ENCODE assay signal across 1 cellular context in the genomic region with DNA sequence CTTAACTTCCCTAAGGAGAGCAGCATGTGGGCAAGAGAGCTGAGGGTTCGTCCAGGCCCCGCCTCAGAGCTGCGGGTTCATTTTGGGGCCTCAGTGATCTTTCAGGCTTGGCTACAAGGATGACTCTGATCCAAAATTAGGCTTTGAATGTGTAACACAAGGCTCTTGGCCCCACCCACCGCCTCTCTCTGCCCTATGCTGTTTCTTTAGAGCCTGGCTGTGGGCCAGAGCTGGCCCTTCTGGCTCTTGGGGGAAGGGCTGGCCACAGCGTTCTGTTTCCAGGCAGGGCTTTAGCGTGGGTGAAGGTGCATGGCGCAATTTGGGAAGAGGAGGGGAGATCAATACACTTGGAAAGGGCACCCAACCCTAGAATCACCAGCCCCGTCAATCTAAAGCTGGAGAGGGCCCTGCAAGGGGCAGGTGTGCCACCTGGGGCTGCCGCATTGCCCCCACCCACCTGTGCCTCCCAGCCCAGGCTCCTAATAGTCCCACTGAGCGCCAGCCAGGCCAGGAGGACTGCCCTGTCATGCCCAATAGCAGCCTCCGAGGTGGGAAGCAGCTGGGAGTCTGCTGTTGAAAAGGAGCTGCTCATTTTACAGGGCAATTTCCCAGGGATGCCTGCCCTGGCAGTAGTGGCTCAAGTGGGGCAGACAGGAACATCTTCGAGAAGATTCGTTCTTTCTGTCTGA.
TF ChIP-seq lines count a peak whose summit lies in the region.

No MANE protein-coding gene starts in this region.

TF ChIP-seq in HEK293, 187 proteins besides CTCF, POLR2A, EP300 and RAD21 (continued from another document and continues in another):
- TF ChIP-seq, protein P1, sequence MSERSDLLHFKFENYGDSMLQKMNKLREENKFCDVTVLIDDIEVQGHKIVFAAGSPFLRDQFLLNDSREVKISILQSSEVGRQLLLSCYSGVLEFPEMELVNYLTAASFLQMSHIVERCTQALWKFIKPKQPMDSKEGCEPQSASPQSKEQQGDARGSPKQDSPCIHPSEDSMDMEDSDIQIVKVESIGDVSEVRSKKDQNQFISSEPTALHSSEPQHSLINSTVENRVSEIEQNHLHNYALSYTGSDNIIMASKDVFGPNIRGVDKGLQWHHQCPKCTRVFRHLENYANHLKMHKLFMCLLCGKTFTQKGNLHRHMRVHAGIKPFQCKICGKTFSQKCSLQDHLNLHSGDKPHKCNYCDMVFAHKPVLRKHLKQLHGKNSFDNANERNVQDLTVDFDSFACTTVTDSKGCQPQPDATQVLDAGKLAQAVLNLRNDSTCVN (tag by site-specific recombination; optimal IDR thresholded peaks at IDR 0.05), result no peak
- TF ChIP-seq, protein P2, sequence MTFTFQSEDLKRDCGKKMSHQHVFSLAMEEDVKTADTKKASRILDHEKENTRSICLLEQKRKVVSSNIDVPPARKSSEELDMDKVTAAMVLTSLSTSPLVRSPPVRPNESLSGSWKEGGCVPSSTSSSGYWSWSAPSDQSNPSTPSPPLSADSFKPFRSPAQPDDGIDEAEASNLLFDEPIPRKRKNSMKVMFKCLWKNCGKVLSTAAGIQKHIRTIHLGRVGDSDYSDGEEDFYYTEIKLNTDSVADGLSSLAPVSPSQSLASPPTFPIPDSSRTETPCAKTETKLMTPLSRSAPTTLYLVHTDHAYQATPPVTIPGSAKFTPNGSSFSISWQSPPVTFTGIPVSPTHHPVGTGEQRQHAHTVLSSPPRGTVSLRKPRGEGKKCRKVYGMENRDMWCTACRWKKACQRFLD (tag by site-specific recombination; IDR thresholded peaks at IDR 0.05), result no peak
- no peak for TF ChIP-seq ZNF521 (tag by site-specific recombination; IDR thresholded peaks at IDR 0.05)
- TF ChIP-seq, protein P3, sequence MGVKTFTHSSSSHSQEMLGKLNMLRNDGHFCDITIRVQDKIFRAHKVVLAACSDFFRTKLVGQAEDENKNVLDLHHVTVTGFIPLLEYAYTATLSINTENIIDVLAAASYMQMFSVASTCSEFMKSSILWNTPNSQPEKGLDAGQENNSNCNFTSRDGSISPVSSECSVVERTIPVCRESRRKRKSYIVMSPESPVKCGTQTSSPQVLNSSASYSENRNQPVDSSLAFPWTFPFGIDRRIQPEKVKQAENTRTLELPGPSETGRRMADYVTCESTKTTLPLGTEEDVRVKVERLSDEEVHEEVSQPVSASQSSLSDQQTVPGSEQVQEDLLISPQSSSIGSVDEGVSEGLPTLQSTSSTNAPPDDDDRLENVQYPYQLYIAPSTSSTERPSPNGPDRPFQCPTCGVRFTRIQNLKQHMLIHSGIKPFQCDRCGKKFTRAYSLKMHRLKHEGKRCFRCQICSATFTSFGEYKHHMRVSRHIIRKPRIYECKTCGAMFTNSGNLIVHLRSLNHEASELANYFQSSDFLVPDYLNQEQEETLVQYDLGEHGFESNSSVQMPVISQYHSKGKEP (tag by site-specific recombination; IDR thresholded peaks at IDR 0.05), result 0 out of 2 replicates have a peak, but pooled peaks have one; percentile 25
- TF ChIP-seq, protein P4, sequence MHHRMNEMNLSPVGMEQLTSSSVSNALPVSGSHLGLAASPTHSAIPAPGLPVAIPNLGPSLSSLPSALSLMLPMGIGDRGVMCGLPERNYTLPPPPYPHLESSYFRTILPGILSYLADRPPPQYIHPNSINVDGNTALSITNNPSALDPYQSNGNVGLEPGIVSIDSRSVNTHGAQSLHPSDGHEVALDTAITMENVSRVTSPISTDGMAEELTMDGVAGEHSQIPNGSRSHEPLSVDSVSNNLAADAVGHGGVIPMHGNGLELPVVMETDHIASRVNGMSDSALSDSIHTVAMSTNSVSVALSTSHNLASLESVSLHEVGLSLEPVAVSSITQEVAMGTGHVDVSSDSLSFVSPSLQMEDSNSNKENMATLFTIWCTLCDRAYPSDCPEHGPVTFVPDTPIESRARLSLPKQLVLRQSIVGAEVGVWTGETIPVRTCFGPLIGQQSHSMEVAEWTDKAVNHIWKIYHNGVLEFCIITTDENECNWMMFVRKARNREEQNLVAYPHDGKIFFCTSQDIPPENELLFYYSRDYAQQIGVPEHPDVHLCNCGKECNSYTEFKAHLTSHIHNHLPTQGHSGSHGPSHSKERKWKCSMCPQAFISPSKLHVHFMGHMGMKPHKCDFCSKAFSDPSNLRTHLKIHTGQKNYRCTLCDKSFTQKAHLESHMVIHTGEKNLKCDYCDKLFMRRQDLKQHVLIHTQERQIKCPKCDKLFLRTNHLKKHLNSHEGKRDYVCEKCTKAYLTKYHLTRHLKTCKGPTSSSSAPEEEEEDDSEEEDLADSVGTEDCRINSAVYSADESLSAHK (tag by site-specific recombination; IDR thresholded peaks at IDR 0.05), result no peak
- no peak for TF ChIP-seq ZNF560 (tag by site-specific recombination; IDR thresholded peaks at IDR 0.05; ENCODE audit: borderline replicate concordance)
- no peak for TF ChIP-seq ZBTB1 (tag by site-specific recombination; IDR thresholded peaks at IDR 0.05)
- TF ChIP-seq ZNF423 (tag by site-specific recombination; IDR thresholded peaks at IDR 0.05), result no peak
- TF ChIP-seq, protein P5, sequence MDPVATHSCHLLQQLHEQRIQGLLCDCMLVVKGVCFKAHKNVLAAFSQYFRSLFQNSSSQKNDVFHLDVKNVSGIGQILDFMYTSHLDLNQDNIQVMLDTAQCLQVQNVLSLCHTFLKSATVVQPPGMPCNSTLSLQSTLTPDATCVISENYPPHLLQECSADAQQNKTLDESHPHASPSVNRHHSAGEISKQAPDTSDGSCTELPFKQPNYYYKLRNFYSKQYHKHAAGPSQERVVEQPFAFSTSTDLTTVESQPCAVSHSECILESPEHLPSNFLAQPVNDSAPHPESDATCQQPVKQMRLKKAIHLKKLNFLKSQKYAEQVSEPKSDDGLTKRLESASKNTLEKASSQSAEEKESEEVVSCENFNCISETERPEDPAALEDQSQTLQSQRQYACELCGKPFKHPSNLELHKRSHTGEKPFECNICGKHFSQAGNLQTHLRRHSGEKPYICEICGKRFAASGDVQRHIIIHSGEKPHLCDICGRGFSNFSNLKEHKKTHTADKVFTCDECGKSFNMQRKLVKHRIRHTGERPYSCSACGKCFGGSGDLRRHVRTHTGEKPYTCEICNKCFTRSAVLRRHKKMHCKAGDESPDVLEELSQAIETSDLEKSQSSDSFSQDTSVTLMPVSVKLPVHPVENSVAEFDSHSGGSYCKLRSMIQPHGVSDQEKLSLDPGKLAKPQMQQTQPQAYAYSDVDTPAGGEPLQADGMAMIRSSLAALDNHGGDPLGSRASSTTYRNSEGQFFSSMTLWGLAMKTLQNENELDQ (tag by site-specific recombination; IDR thresholded peaks at IDR 0.05; ENCODE audit: low read depth), result no peak
- TF ChIP-seq ZNF157 (tag by site-specific recombination; IDR thresholded peaks at IDR 0.05), result no peak
- no peak for TF ChIP-seq ZNF266 (tag by site-specific recombination; IDR thresholded peaks at IDR 0.05; ENCODE audit: low read depth)
- TF ChIP-seq, protein P6, sequence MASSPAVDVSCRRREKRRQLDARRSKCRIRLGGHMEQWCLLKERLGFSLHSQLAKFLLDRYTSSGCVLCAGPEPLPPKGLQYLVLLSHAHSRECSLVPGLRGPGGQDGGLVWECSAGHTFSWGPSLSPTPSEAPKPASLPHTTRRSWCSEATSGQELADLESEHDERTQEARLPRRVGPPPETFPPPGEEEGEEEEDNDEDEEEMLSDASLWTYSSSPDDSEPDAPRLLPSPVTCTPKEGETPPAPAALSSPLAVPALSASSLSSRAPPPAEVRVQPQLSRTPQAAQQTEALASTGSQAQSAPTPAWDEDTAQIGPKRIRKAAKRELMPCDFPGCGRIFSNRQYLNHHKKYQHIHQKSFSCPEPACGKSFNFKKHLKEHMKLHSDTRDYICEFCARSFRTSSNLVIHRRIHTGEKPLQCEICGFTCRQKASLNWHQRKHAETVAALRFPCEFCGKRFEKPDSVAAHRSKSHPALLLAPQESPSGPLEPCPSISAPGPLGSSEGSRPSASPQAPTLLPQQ (tag by site-specific recombination; IDR thresholded peaks at IDR 0.05), result 0 out of 2 replicates have a peak, but pooled peaks have one; percentile 38
- TF ChIP-seq, protein P7, sequence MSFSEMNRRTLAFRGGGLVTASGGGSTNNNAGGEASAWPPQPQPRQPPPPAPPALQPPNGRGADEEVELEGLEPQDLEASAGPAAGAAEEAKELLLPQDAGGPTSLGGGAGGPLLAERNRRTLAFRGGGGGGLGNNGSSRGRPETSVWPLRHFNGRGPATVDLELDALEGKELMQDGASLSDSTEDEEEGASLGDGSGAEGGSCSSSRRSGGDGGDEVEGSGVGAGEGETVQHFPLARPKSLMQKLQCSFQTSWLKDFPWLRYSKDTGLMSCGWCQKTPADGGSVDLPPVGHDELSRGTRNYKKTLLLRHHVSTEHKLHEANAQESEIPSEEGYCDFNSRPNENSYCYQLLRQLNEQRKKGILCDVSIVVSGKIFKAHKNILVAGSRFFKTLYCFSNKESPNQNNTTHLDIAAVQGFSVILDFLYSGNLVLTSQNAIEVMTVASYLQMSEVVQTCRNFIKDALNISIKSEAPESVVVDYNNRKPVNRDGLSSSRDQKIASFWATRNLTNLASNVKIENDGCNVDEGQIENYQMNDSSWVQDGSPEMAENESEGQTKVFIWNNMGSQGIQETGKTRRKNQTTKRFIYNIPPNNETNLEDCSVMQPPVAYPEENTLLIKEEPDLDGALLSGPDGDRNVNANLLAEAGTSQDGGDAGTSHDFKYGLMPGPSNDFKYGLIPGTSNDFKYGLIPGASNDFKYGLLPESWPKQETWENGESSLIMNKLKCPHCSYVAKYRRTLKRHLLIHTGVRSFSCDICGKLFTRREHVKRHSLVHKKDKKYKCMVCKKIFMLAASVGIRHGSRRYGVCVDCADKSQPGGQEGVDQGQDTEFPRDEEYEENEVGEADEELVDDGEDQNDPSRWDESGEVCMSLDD (tag by site-specific recombination; IDR thresholded peaks at IDR 0.05), result no peak
- no peak for TF ChIP-seq GLI4 (tag by site-specific recombination; IDR thresholded peaks at IDR 0.05)
- TF ChIP-seq KLF16 (tag by site-specific recombination; IDR thresholded peaks at IDR 0.05), result no peak
- no peak for TF ChIP-seq ZNF2 (tag by site-specific recombination; IDR thresholded peaks at IDR 0.05)
- TF ChIP-seq ZNF324 (tag by site-specific recombination; IDR thresholded peaks at IDR 0.05), result no peak
- no peak for TF ChIP-seq ZNF555 (tag by site-specific recombination; conservative IDR thresholded peaks at IDR 0.05)
- TF ChIP-seq ZSCAN16 (tag by site-specific recombination; IDR thresholded peaks at IDR 0.05), result no peak
- TF ChIP-seq YY2 (tag by site-specific recombination; IDR thresholded peaks at IDR 0.05), result no peak
- TF ChIP-seq, protein P8, sequence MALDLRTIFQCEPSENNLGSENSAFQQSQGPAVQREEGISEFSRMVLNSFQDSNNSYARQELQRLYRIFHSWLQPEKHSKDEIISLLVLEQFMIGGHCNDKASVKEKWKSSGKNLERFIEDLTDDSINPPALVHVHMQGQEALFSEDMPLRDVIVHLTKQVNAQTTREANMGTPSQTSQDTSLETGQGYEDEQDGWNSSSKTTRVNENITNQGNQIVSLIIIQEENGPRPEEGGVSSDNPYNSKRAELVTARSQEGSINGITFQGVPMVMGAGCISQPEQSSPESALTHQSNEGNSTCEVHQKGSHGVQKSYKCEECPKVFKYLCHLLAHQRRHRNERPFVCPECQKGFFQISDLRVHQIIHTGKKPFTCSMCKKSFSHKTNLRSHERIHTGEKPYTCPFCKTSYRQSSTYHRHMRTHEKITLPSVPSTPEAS (tag by site-specific recombination; IDR thresholded peaks at IDR 0.05), result no peak
- TF ChIP-seq ZNF16 (tag by site-specific recombination; IDR thresholded peaks at IDR 0.05; ENCODE audit: low read depth), result no peak
- TF ChIP-seq MZF1 (tag by site-specific recombination; IDR thresholded peaks at IDR 0.05; ENCODE audit: borderline replicate concordance), result no peak
- no peak for TF ChIP-seq KLF7 (tag by site-specific recombination; IDR thresholded peaks at IDR 0.05; ENCODE audit: borderline replicate concordance)
- no peak for TF ChIP-seq ZNF843 (tag by site-specific recombination; IDR thresholded peaks at IDR 0.05)
- TF ChIP-seq OVOL3 (tag by site-specific recombination; IDR thresholded peaks at IDR 0.05), result no peak
- TF ChIP-seq ZNF19 (tag by site-specific recombination; IDR thresholded peaks at IDR 0.05; ENCODE audit: low read depth), result no peak
- TF ChIP-seq ZFP41 (tag by site-specific recombination; IDR thresholded peaks at IDR 0.05; ENCODE audit: borderline replicate concordance), result no peak
- TF ChIP-seq ZNF629 (tag by site-specific recombination; IDR thresholded peaks at IDR 0.05), result 0 out of 2 replicates have a peak, but pooled peaks have one; percentile 19
- TF ChIP-seq ZNF391 (tag by site-specific recombination; IDR thresholded peaks at IDR 0.05; ENCODE audit: borderline replicate concordance, low read depth), result no peak
- no peak for TF ChIP-seq GFI1B (tag by site-specific recombination; IDR thresholded peaks at IDR 0.05)
- TF ChIP-seq ZNF175 (tag by site-specific recombination; IDR thresholded peaks at IDR 0.05), result no peak
- no peak for TF ChIP-seq ZNF701 (tag by site-specific recombination; IDR thresholded peaks at IDR 0.05)
- TF ChIP-seq ZNF664 (tag by site-specific recombination; IDR thresholded peaks at IDR 0.05), result no peak
- TF ChIP-seq, protein P9, sequence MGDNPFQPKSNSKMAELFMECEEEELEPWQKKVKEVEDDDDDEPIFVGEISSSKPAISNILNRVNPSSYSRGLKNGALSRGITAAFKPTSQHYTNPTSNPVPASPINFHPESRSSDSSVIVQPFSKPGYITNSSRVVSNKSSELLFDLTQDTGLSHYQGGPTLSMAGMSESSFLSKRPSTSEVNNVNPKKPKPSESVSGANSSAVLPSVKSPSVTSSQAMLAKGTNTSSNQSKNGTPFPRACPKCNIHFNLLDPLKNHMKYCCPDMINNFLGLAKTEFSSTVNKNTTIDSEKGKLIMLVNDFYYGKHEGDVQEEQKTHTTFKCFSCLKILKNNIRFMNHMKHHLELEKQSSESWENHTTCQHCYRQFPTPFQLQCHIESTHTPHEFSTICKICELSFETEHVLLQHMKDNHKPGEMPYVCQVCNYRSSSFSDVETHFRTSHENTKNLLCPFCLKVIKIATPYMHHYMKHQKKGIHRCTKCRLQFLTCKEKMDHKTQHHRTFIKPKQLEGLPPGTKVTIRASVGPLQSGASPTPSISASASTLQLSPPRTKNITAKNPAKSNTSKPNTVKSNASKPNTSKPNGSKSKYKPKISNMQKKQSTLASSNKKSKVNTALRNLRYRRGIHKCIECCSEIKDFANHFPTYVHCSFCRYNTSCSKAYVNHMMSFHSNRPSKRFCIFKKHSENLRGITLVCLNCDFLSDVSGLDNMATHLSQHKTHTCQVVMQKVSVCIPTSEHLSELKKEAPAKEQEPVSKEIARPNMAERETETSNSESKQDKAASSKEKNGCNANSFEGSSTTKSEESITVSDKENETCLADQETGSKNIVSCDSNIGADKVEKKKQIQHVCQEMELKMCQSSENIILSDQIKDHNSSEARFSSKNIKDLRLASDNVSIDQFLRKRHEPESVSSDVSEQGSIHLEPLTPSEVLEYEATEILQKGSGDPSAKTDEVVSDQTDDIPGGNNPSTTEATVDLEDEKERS (tag by site-specific recombination; IDR thresholded peaks at IDR 0.05), result no peak
